Comparison of ENCODE assay signal across 17 cellular contexts in the genomic region with DNA sequence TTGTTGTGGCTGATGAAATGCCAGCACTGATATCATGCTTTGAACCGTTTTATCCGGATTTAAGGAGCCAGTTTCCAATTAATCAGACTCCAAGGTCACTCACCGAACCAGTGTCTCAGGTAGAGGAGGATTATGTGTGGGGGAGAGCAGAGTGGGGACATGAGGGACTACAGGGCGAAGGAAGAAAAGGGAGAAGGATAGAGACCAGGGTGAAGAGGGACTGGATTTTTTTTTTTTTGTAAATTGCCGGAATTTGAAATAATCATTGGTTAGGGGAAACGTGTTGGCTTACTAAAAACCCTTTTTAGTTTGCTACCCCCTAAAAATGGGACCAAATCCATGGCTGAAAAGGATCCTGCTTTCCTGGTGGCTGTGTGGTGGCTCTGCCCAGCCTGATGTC.
"Had no signal": no experiment of that assay in that cellular context is flagged by ENCODE, and none has a peak within 500 bp of the region (broad histone marks: within the 10 kb centered on the region; RNA-seq: fewer than 3 reads in every experiment).

No MANE protein-coding gene starts in this region.

- H3K27ac ChIP-seq: RWPE1, SJCRH30 had no signal

- H3K4me3 ChIP-seq: SJCRH30 had no signal

- DNase-seq: KBM-7, MV-4-11, NCI-H1048, NCI-H1105, NCI-H1417, NCI-H1436 treated with DMSO at 0.1 percent for 48 hours, NCI-H1694, NCI-H187 treated with DMSO at 0.1 percent for 48 hours, NCI-H2029 treated with DMSO at 0.1 percent for 48 hours, NCI-H2171 treated with DMSO at 0.1 percent for 48 hours, NCI-H345, NCI-H446 treated with DMSO at 0.1 percent for 48 hours, NCI-H510A treated with DMSO at 0.1 percent for 48 hours, NCI-H526, SHP77, SJCRH30 had no signal

- H3K9me3 ChIP-seq: SJCRH30 had no signal

- H3K27me3 ChIP-seq: SJCRH30 had no signal

- H3K4me1 ChIP-seq: SJCRH30 had no signal

- H3K36me3 ChIP-seq: SJCRH30 had no signal
